26 cellular contexts compared by ENCODE assay signal in the genomic region with DNA sequence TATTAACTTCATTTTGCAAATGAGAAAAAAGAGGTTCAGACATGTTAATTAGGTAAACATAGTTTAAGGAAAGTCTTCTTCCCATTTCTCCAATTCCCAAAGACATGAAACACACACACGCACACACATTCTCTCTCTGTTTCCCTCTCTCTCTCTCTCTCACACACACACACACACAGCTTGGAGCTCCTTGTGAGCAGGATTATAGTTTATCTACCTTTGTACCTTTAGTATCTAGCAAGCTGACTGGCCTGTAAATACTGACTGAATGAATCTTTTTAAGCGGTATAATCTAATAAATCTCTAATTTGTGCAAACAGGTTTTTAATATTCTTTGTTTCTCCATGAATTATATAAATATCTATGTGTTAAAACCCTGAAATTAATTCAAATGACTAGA.
DNase-seq lines count a peak whose midpoint lies in the region; ATAC-seq, FAIRE-seq and TF ChIP-seq lines count a peak whose summit lies in the region.
"Had no signal": no experiment of that assay in that cellular context is flagged by ENCODE, and none has a peak within 500 bp of the region (broad histone marks: within the 10 kb centered on the region; RNA-seq: fewer than 3 reads in every experiment).

No MANE protein-coding gene starts in this region.

- H4K20me1 ChIP-seq in HepG2 (ENCODE audit: insufficient read depth, low read length) = no peaks in the 10 kb centered on the region
- H4K20me1 ChIP-seq: BLaER1 had no signal

- FAIRE-seq in HTR-8/SVneo (lab: Jason Lieb, UNC) (peak; percentile 48), HepG2 (lab: Jason Lieb, UNC) (no peak), small intestine (lab: Jason Lieb, UNC) (no peak)
- FAIRE-seq: GM19239, H54 had no signal

- no peaks in the 10 kb centered on the region for H3K27me3 Mint-ChIP-seq in chondrocyte (ENCODE audit: low read depth)

- no TSS peak for BruUV-seq in HepG2 (replicated peaks; lab: Mats Ljungman, UMichigan)

- TF ChIP-seq POLR2A in HepG2 (IDR thresholded peaks at IDR 0.05; ENCODE audit: insufficient read depth in 1 of 2, low read depth in 2 of 2, low read length in 2 of 2) = no peak

- in situ Hi-C loops in HepG2 (cut with HindIII; ENCODE audit: extremely low pct_ligation_motif_present, low pct_unique_long_range_greater_than_20kb) = no loop called here

- no peak overlapping the region for H3K4me2 ChIP-seq in HepG2 (ENCODE audit: low read depth, low read length)
- H3K4me2 ChIP-seq: BLaER1, PC-9, SK-N-SH had no signal

- peaks cover 32% of the 10 kb centered on the region for H3K36me3 Mint-ChIP-seq in chondrocyte (ENCODE audit: low read depth)

- H3K9me3 Mint-ChIP-seq in chondrocyte (ENCODE audit: low read depth) = no peaks in the 10 kb centered on the region
- H3K9me3 Mint-ChIP-seq: CD4-positive, alpha-beta T cell had no signal

- peaks cover 41% of the 10 kb centered on the region for H3K4me1 Mint-ChIP-seq in chondrocyte (ENCODE audit: low read depth)

- no peak for TF ChIP-seq CTCF in chondrocyte (IDR thresholded peaks at IDR 0.05)
- no peak for TF ChIP-seq CTCF in HepG2 (CRISPR knock-in tag; IDR thresholded peaks at IDR 0.05)
- TF ChIP-seq CTCF in foreskin keratinocyte (conservative IDR thresholded peaks at IDR 0.05) = no peak

- no peaks in the 10 kb centered on the region for H3K9me3 ChIP-seq in HepG2 (ENCODE audit: low read length)
- H3K9me3 ChIP-seq in small intestine (ENCODE audit: control insufficient read depth, low read depth) = no peaks in the 10 kb centered on the region
- H3K9me3 ChIP-seq: BLaER1, SK-N-SH had no signal

- H2AFZ ChIP-seq in HepG2 (ENCODE audit: low read length) = no peak overlapping the region
- H2AFZ ChIP-seq: PC-9 had no signal

- TF ChIP-seq EP300 in HepG2 (IDR thresholded peaks at IDR 0.05; ENCODE audit: low read depth in 2 of 2, low read length in 2 of 2) (no peak), HepG2 (CRISPR knock-in tag; IDR thresholded peaks at IDR 0.05; ENCODE audit: borderline replicate concordance) (no peak)

- no peaks in the 10 kb centered on the region for H3K27me3 ChIP-seq in HepG2 (ENCODE audit: control insufficient read depth in 1 of 2, insufficient read depth in 2 of 2, low read length in 2 of 2)
- no peaks in the 10 kb centered on the region for H3K27me3 ChIP-seq in small intestine (ENCODE audit: control insufficient read depth in 2 of 2, insufficient read depth in 2 of 2, low read length in 2 of 2)
- H3K27me3 ChIP-seq in foreskin keratinocyte = no peaks in the 10 kb centered on the region
- H3K27me3 ChIP-seq: BLaER1 had no signal

- H3K27ac ChIP-seq in HepG2 (ENCODE audit: extremely low read length, insufficient read depth, low read length) (no peak overlapping the region), small intestine (ENCODE audit: low read depth in 1 of 2, low read length in 1 of 2) (no peak overlapping the region), foreskin keratinocyte (no peak overlapping the region)
- H3K27ac ChIP-seq: BLaER1, PC-9, RWPE1 had no signal

- no peaks in the 10 kb centered on the region for H3K79me2 ChIP-seq in HepG2 (ENCODE audit: insufficient read depth, low read length)

- peak overlapping the region; percentile 5 for H3K27ac Mint-ChIP-seq in chondrocyte (ENCODE audit: unreplicated experiment)
- H3K27ac Mint-ChIP-seq: CD4-positive, alpha-beta T cell had no signal

- no peak for TF ChIP-seq RAD21 in HepG2 (CRISPR knock-in tag; IDR thresholded peaks at IDR 0.05)

- WGBS in HepG2 (ENCODE audit: low lambda C conversion rate) = 88% methylated on average over 2 of the region's 2 CpGs
- 25 to 63% (median 39%) methylated on average over 2 of the region's 2 CpGs for WGBS in small intestine, 3 donors

- no peak overlapping the region for H3K4me3 ChIP-seq in HepG2 (replicated peaks in 1 of 3; ENCODE audit: insufficient read depth in 1 of 3, low read depth in 2 of 3, low read length in 3 of 3)
- H3K4me3 ChIP-seq in small intestine (ENCODE audit: low read depth in 1 of 2, low read length in 2 of 2) = no peak overlapping the region
- H3K4me3 ChIP-seq: BLaER1, PC-9 had no signal

- H3K9ac ChIP-seq in HepG2 (ENCODE audit: insufficient read depth, low read depth, low read length) = no peak overlapping the region
- H3K9ac ChIP-seq: BLaER1, SK-N-SH had no signal

- POLR2A ChIA-PET in HepG2 (lab: Yijun Ruan, JAX) = no interaction called here

- DNase-seq in HTR-8/SVneo (ENCODE audit: insufficient read length, low spot score) (no peak), chondrocyte (ENCODE audit: low spot score) (no peak), HepG2 (ENCODE audit: low spot score) (no peak), small intestine (peak; percentile 56), foreskin keratinocyte (no peak), GM19238 (ENCODE audit: insufficient read length, low spot score) (no peak)
- DNase-seq: ACHN; CD4-positive, alpha-beta T cell; COR-L47; DMS 273 treated with DMSO at 0.1 percent for 48 hours; DMS79 treated with DMSO at 0.1 percent for 48 hours; KG1; NCI-H1092; NCI-H1436; NCI-H187 treated with DMSO at 0.1 percent for 48 hours; NCI-H2227 treated with DMSO at 0.1 percent for 48 hours; NCI-H510A; NCI-H748 treated with DMSO at 0.1 percent for 48 hours; PC-9; SHP77 treated with DMSO at 0.1 percent for 48 hours; SK-N-SH had no signal

- H3K4me3 Mint-ChIP-seq in chondrocyte (ENCODE audit: unreplicated experiment) = no peak overlapping the region
- H3K4me3 Mint-ChIP-seq: CD4-positive, alpha-beta T cell had no signal

- intact Hi-C loops in HepG2 (cut with micrococcal nuclease; ENCODE audit: unreplicated experiment) = no loop called here

- peaks cover 25% of the 10 kb centered on the region for H3K4me1 ChIP-seq in HepG2 (ENCODE audit: insufficient read depth, low read length)
- no peaks in the 10 kb centered on the region for H3K4me1 ChIP-seq in small intestine (ENCODE audit: control insufficient read depth in 2 of 2, insufficient read depth in 1 of 2, low read depth in 1 of 2, low read length in 1 of 2)
- no peaks in the 10 kb centered on the region for H3K4me1 ChIP-seq in foreskin keratinocyte
- H3K4me1 ChIP-seq: BLaER1 had no signal

- CTCF ChIA-PET in HepG2 (lab: Yijun Ruan, JAX; ENCODE audit: low intra/inter-chr PET ratio, low total read pairs) = no interaction called here

- ATAC-seq in HepG2 (no peak), foreskin keratinocyte (no peak), HG03159 (IDR thresholded peaks at IDR 0.05; ENCODE audit: unreplicated experiment) (no peak)

- H3K36me3 ChIP-seq in HepG2 (replicated peaks in 1 of 2; ENCODE audit: control insufficient read depth in 1 of 2, insufficient read depth in 2 of 2, low read length in 2 of 2) (peaks cover 0 to 4% of the 10 kb centered on the region in 2 experiments; a peak in 2 of 5 replicates), small intestine (ENCODE audit: control insufficient read depth in 2 of 2, insufficient read depth in 2 of 2, low read length in 2 of 2) (no peaks in the 10 kb centered on the region)
- H3K36me3 ChIP-seq: BLaER1 had no signal

TF ChIP-seq in HepG2, 621 proteins besides CTCF, POLR2A, EP300 and RAD21:
- no peak for TF ChIP-seq ZNF20 (CRISPR knock-in tag; IDR thresholded peaks at IDR 0.05)
- no peak for TF ChIP-seq ZZZ3 (CRISPR knock-in tag; IDR thresholded peaks at IDR 0.05; ENCODE audit: borderline replicate concordance)
- no peak for TF ChIP-seq NCOA2 (CRISPR knock-in tag; IDR thresholded peaks at IDR 0.05)
- TF ChIP-seq, protein P1, sequence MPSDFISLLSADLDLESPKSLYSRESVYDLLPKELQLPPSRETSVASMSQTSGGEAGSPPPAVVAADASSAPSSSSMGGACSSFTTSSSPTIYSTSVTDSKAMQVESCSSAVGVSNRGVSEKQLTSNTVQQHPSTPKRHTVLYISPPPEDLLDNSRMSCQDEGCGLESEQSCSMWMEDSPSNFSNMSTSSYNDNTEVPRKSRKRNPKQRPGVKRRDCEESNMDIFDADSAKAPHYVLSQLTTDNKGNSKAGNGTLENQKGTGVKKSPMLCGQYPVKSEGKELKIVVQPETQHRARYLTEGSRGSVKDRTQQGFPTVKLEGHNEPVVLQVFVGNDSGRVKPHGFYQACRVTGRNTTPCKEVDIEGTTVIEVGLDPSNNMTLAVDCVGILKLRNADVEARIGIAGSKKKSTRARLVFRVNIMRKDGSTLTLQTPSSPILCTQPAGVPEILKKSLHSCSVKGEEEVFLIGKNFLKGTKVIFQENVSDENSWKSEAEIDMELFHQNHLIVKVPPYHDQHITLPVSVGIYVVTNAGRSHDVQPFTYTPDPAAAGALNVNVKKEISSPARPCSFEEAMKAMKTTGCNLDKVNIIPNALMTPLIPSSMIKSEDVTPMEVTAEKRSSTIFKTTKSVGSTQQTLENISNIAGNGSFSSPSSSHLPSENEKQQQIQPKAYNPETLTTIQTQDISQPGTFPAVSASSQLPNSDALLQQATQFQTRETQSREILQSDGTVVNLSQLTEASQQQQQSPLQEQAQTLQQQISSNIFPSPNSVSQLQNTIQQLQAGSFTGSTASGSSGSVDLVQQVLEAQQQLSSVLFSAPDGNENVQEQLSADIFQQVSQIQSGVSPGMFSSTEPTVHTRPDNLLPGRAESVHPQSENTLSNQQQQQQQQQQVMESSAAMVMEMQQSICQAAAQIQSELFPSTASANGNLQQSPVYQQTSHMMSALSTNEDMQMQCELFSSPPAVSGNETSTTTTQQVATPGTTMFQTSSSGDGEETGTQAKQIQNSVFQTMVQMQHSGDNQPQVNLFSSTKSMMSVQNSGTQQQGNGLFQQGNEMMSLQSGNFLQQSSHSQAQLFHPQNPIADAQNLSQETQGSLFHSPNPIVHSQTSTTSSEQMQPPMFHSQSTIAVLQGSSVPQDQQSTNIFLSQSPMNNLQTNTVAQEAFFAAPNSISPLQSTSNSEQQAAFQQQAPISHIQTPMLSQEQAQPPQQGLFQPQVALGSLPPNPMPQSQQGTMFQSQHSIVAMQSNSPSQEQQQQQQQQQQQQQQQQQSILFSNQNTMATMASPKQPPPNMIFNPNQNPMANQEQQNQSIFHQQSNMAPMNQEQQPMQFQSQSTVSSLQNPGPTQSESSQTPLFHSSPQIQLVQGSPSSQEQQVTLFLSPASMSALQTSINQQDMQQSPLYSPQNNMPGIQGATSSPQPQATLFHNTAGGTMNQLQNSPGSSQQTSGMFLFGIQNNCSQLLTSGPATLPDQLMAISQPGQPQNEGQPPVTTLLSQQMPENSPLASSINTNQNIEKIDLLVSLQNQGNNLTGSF (CRISPR knock-in tag; IDR thresholded peaks at IDR 0.05) = no peak
- no peak for TF ChIP-seq MAFG (CRISPR knock-in tag; IDR thresholded peaks at IDR 0.05)
- TF ChIP-seq ZNF772 (CRISPR knock-in tag; IDR thresholded peaks at IDR 0.05) = no peak
- no peak for TF ChIP-seq TEAD2 (CRISPR knock-in tag; IDR thresholded peaks at IDR 0.05)
- 0 out of 2 replicates have a peak, but pooled peaks have one; percentile 12 for TF ChIP-seq HNF4A (CRISPR knock-in tag; IDR thresholded peaks at IDR 0.05)
